ENCODE assay signal across 8 cellular contexts in the genomic region with DNA sequence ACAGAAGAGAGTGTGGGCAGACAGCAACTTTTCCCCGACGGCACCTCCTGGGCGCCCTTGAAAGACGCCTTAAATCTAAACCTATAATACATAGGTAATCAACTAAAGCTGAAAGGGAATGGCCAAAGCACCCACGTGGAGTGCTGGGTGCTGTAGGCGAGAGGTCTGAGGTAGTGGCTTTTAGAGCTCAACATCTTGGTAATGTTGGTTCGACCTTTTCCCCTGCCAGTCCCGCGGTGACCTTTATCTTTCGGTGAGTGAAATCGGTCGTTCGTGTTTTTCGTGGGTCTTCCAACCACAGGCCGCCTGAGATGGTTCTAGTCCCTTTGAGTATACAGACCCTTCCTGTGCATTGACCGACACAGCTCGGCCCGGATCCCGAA. TPM values are rescaled to one million over a fixed set of nuclear protein-coding genes. Genes with fewer than 3 reads are reported as not detected.
A peak's percentile ranks its signal among the peaks of the same experiment; 100 is the strongest.
DNase-seq lines count a peak whose midpoint lies in the region; ATAC-seq and TF ChIP-seq lines count a peak whose summit lies in the region.

No MANE protein-coding gene starts in this region.

- H3K27ac ChIP-seq in testis, result peak overlapping the region in 1 of 2 donors; percentile 9

- H3K27ac Mint-ChIP-seq in activated B cell treated with CpG ODN at 0.5 μM for 24 hours, result peak overlapping the region; percentile 89

- ATAC-seq in GM18502 (IDR thresholded peaks at IDR 0.05; ENCODE audit: poor library complexity, unreplicated experiment) (peak; percentile 19), HG02610 (IDR thresholded peaks at IDR 0.05; ENCODE audit: unreplicated experiment) (peak; percentile 10), activated B cell treated with CpG ODN at 0.5 μM for 24 hours (ENCODE audit: low read depth) (peak; percentile 23)

- no peak for DNase-seq in activated B cell treated with CpG ODN at 0.5 μM for 24 hours
- no peak for DNase-seq in testis
- no peak for DNase-seq in NCI-H2171 (lab: John Stamatoyannopoulos, UW)
- no peak for DNase-seq in dermis blood vessel endothelial cell
- no peak for DNase-seq in NCI-H1436 (lab: John Stamatoyannopoulos, UW)

- peaks cover 5% of the 10 kb centered on the region for H3K36me3 Mint-ChIP-seq in activated B cell treated with CpG ODN at 0.5 μM for 24 hours (ENCODE audit: low read depth)

- WGBS in testis, 2 donors, result 7 to 9% methylated on average over 19 of the region's 19 CpGs

- peaks cover 30% of the 10 kb centered on the region for H3K27me3 Mint-ChIP-seq in activated B cell treated with CpG ODN at 0.5 μM for 24 hours

- no peaks in the 10 kb centered on the region for H3K36me3 ChIP-seq in iPS-15b (ENCODE audit: control insufficient read depth, insufficient read depth, low read length)
- no peaks in the 10 kb centered on the region for H3K36me3 ChIP-seq in testis (ENCODE audit: low read depth, missing control alignments)

- H3K4me1 ChIP-seq in iPS-15b (ENCODE audit: control insufficient read depth, insufficient read depth, low read length), result peaks cover 9% of the 10 kb centered on the region
- peaks cover 18% of the 10 kb centered on the region for H3K4me1 ChIP-seq in testis

- TF ChIP-seq POLR2A in testis (IDR thresholded peaks at IDR 0.05), result no peak

- H3K9me3 Mint-ChIP-seq in activated B cell treated with CpG ODN at 0.5 μM for 24 hours, result peaks cover 4% of the 10 kb centered on the region

- TF ChIP-seq CTCF in activated B cell treated with CpG ODN at 0.5 μM for 24 hours (IDR thresholded peaks at IDR 0.05) (no peak), testis (IDR thresholded peaks at IDR 0.05) (no peak)

- intact Hi-C loops in activated B cell treated with CpG ODN at 0.5 μM for 24 hours (cut with micrococcal nuclease), result loop anchor here (1.0 to 10.0 kb wide), 2 partner anchors 51 to 442 kb away; a partner anchor contains a TSS
- intact Hi-C loops in testis (cut with DNase I; ENCODE audit: low total_unique reads), result no loop called here

- H3K9ac ChIP-seq in iPS-15b (ENCODE audit: low read depth, low read length), result peak overlapping the region; percentile 32

- POLR2A ChIA-PET in activated B cell treated with CpG ODN at 0.5 μM for 24 hours (lab: Charles Lee), result interaction anchor here (0.9 to 2.5 kb wide), 6 partner anchors 10 to 290 kb away, joined by 3 to 18 read pairs (median 6); a partner anchor contains a TSS

- H3K4me3 ChIP-seq in iPS-15b (ENCODE audit: low read depth, low read length), result peak overlapping the region; percentile 67
- peak overlapping the region; percentile 20 to 39 for H3K4me3 ChIP-seq in testis

- CTCF ChIA-PET in activated B cell treated with CpG ODN at 0.5 μM for 24 hours (lab: Charles Lee), result interaction anchor here (0.5 to 5.7 kb wide), 4 partner anchors 21 to 306 kb away, joined by 3 to 43 read pairs (median 4); no protein-coding TSS in a partner anchor

- H3K9me3 ChIP-seq in iPS-15b (ENCODE audit: control insufficient read depth, insufficient read depth, low read length), result no peaks in the 10 kb centered on the region
- no peaks in the 10 kb centered on the region for H3K9me3 ChIP-seq in testis

- H3K27me3 ChIP-seq in iPS-15b (ENCODE audit: control insufficient read depth, insufficient read depth, low read length) (peaks cover 39% of the 10 kb centered on the region), testis (no peaks in the 10 kb centered on the region)

- peak overlapping the region; percentile 82 for H3K4me3 Mint-ChIP-seq in activated B cell treated with CpG ODN at 0.5 μM for 24 hours

- peaks cover 54% of the 10 kb centered on the region for H3K4me1 Mint-ChIP-seq in activated B cell treated with CpG ODN at 0.5 μM for 24 hours

RNA-seq across cellular contexts. Expression of a gene that starts 9.1 kb away (rescaled TPM):
- total RNA-seq in activated B cell treated with CpG ODN at 0.5 μM for 24 hours, result not detected in 2 replicates
- total RNA-seq in testis, result under 1 TPM in 1 of 2 donors, not detected in 1; 0.68 TPM
- polyA plus RNA-seq in testis (ENCODE audit: insufficient read depth, low read depth, low replicate concordance), result not detected
- total RNA-seq in dermis blood vessel endothelial cell, result not detected in 2 replicates

RNA-seq across cellular contexts. Expression of a gene that starts 41.3 kb away (rescaled TPM):
- not detected in 2 replicates for total RNA-seq in activated B cell treated with CpG ODN at 0.5 μM for 24 hours
- total RNA-seq in testis, result not detected
- polyA plus RNA-seq in testis (ENCODE audit: insufficient read depth, low read depth, low replicate concordance), result 1.3 TPM
- not detected in 2 replicates for total RNA-seq in dermis blood vessel endothelial cell

RNA-seq across cellular contexts. Expression of a gene that starts 44.6 kb away (rescaled TPM):
- total RNA-seq in activated B cell treated with CpG ODN at 0.5 μM for 24 hours (not detected in 2 replicates), testis (10 to 100 TPM; 31.7 to 52.0 TPM), dermis blood vessel endothelial cell (not detected in 2 replicates)
- 81.0 TPM for polyA plus RNA-seq in testis (ENCODE audit: insufficient read depth, low read depth, low replicate concordance)

RNA-seq across cellular contexts. Expression of a gene that starts 51.9 kb away (rescaled TPM):
- 0.20 and 1.0 TPM in 2 replicates for total RNA-seq in activated B cell treated with CpG ODN at 0.5 μM for 24 hours
- 10 to 100 TPM; 27.6 to 53.4 TPM for total RNA-seq in testis
- polyA plus RNA-seq in testis (ENCODE audit: insufficient read depth, low read depth, low replicate concordance), result 27.7 TPM
- 11.4 and 25.7 TPM in 2 replicates for total RNA-seq in dermis blood vessel endothelial cell

RNA-seq across cellular contexts. Expression of a gene that starts 56.1 kb away (rescaled TPM):
- total RNA-seq in activated B cell treated with CpG ODN at 0.5 μM for 24 hours (1.1 TPM in 1 of 2 replicates, not detected in the other), testis (10 to 100 TPM; 28.9 to 42.7 TPM), dermis blood vessel endothelial cell (6.3 and 6.4 TPM in 2 replicates)
- 27.7 TPM for polyA plus RNA-seq in testis (ENCODE audit: insufficient read depth, low read depth, low replicate concordance)

Comparison
In these comparisons a context has a peak if more than half of its experiments do, and no peak if none do; other contexts are left out.
1. RNA of a gene that starts 44.6 kb away (total RNA-seq): 31.7 to 52.0 TPM in testis; not detected in activated B cell treated with CpG ODN at 0.5 μM for 24 hours and not detected in dermis blood vessel endothelial cell; every median in the first group is over 10 times any median in the second.
2. Peak in every context shown above with its lines, with median percentiles within 50 percentile points of each other: ATAC-seq.